1 cellular context compared by ENCODE assay signal in the genomic region with DNA sequence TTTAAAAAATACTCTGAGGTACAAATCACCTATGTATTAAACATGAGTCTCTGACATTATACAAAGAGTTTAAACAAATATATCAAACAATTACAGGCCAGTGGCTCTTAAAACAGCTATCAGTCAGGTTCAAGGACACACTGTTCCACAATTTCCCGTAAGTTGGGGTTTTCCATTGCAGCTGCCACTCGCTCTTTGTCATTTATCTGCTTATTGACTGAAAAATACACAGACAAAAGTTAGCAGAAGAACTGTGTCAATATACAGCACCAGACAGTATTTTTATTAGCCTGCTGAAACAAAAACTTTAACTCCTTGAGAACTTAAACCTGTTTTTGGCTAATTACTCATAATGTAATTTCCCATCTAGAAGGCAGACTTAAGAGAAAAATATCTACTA.
A peak's percentile ranks its signal among the peaks of the same experiment; 100 is the strongest.
TF ChIP-seq lines count a peak whose summit lies in the region.

No MANE protein-coding gene starts in this region.

TF ChIP-seq in HepG2, 621 proteins besides CTCF, POLR2A, EP300 and RAD21 (continued from another document and continues in another):
- TF ChIP-seq, protein P1, sequence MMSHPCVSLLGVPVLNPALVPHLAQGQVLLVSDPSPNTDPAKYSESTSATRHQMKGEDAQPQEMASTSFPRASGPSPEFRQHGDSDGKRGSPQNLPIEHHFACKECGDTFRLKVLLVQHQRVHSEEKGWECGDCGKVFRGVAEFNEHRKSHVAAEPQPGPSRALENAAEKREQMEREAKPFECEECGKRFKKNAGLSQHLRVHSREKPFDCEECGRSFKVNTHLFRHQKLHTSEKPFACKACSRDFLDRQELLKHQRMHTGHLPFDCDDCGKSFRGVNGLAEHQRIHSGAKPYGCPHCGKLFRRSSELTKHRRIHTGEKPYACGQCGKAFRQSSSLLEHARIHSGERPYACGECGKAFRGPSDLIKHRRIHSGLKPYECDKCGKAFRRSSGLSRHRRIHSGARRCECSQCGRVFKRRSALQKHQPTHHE (CRISPR knock-in tag; IDR thresholded peaks at IDR 0.05; ENCODE audit: borderline replicate concordance): no peak
- TF ChIP-seq, protein P2, sequence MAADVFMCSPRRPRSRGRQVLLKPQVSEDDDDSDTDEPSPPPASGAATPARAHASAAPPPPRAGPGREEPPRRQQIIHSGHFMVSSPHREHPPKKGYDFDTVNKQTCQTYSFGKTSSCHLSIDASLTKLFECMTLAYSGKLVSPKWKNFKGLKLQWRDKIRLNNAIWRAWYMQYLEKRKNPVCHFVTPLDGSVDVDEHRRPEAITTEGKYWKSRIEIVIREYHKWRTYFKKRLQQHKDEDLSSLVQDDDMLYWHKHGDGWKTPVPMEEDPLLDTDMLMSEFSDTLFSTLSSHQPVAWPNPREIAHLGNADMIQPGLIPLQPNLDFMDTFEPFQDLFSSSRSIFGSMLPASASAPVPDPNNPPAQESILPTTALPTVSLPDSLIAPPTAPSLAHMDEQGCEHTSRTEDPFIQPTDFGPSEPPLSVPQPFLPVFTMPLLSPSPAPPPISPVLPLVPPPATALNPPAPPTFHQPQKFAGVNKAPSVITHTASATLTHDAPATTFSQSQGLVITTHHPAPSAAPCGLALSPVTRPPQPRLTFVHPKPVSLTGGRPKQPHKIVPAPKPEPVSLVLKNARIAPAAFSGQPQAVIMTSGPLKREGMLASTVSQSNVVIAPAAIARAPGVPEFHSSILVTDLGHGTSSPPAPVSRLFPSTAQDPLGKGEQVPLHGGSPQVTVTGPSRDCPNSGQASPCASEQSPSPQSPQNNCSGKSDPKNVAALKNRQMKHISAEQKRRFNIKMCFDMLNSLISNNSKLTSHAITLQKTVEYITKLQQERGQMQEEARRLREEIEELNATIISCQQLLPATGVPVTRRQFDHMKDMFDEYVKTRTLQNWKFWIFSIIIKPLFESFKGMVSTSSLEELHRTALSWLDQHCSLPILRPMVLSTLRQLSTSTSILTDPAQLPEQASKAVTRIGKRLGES (CRISPR knock-in tag; IDR thresholded peaks at IDR 0.05; ENCODE audit: borderline replicate concordance): no peak
- TF ChIP-seq TBX3 (IDR thresholded peaks at IDR 0.05; ENCODE audit: borderline replicate concordance): peak; percentile 75; the same call in 1 of the 2 replicates
- no peak for TF ChIP-seq KAT7 (CRISPR knock-in tag; IDR thresholded peaks at IDR 0.05; ENCODE audit: borderline replicate concordance)
- TF ChIP-seq, protein P3, sequence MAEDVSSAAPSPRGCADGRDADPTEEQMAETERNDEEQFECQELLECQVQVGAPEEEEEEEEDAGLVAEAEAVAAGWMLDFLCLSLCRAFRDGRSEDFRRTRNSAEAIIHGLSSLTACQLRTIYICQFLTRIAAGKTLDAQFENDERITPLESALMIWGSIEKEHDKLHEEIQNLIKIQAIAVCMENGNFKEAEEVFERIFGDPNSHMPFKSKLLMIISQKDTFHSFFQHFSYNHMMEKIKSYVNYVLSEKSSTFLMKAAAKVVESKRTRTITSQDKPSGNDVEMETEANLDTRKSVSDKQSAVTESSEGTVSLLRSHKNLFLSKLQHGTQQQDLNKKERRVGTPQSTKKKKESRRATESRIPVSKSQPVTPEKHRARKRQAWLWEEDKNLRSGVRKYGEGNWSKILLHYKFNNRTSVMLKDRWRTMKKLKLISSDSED (CRISPR knock-in tag; IDR thresholded peaks at IDR 0.05): no peak
- TF ChIP-seq, protein P4, sequence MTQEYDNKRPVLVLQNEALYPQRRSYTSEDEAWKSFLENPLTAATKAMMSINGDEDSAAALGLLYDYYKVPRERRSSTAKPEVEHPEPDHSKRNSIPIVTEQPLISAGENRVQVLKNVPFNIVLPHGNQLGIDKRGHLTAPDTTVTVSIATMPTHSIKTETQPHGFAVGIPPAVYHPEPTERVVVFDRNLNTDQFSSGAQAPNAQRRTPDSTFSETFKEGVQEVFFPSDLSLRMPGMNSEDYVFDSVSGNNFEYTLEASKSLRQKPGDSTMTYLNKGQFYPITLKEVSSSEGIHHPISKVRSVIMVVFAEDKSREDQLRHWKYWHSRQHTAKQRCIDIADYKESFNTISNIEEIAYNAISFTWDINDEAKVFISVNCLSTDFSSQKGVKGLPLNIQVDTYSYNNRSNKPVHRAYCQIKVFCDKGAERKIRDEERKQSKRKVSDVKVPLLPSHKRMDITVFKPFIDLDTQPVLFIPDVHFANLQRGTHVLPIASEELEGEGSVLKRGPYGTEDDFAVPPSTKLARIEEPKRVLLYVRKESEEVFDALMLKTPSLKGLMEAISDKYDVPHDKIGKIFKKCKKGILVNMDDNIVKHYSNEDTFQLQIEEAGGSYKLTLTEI (CRISPR knock-in tag; conservative IDR thresholded peaks at IDR 0.05): no peak
- TF ChIP-seq DPF2 (CRISPR knock-in tag; IDR thresholded peaks at IDR 0.05; ENCODE audit: borderline replicate concordance, low read depth): peak; percentile 46; the same call in 1 of the 2 replicates
- no peak for TF ChIP-seq SP2 (CRISPR knock-in tag; IDR thresholded peaks at IDR 0.05)
- TF ChIP-seq ESRRA (CRISPR knock-in tag; IDR thresholded peaks at IDR 0.05; ENCODE audit: low read depth): no peak
- peak; percentile 90; the same call in 1 of the 2 replicates for TF ChIP-seq RXRA (CRISPR knock-in tag; IDR thresholded peaks at IDR 0.05)
- no peak for TF ChIP-seq ZNF235 (CRISPR knock-in tag; IDR thresholded peaks at IDR 0.05; ENCODE audit: borderline replicate concordance)
- TF ChIP-seq, protein P5, sequence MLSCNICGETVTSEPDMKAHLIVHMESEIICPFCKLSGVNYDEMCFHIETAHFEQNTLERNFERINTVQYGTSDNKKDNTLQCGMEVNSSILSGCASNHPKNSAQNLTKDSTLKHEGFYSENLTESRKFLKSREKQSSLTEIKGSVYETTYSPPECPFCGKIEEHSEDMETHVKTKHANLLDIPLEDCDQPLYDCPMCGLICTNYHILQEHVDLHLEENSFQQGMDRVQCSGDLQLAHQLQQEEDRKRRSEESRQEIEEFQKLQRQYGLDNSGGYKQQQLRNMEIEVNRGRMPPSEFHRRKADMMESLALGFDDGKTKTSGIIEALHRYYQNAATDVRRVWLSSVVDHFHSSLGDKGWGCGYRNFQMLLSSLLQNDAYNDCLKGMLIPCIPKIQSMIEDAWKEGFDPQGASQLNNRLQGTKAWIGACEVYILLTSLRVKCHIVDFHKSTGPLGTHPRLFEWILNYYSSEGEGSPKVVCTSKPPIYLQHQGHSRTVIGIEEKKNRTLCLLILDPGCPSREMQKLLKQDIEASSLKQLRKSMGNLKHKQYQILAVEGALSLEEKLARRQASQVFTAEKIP (CRISPR knock-in tag; IDR thresholded peaks at IDR 0.05; ENCODE audit: borderline replicate concordance): no peak
- TF ChIP-seq, protein P6, sequence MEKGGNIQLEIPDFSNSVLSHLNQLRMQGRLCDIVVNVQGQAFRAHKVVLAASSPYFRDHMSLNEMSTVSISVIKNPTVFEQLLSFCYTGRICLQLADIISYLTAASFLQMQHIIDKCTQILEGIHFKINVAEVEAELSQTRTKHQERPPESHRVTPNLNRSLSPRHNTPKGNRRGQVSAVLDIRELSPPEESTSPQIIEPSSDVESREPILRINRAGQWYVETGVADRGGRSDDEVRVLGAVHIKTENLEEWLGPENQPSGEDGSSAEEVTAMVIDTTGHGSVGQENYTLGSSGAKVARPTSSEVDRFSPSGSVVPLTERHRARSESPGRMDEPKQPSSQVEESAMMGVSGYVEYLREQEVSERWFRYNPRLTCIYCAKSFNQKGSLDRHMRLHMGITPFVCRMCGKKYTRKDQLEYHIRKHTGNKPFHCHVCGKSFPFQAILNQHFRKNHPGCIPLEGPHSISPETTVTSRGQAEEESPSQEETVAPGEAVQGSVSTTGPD (CRISPR knock-in tag; IDR thresholded peaks at IDR 0.05): no peak
- TF ChIP-seq, protein P7, sequence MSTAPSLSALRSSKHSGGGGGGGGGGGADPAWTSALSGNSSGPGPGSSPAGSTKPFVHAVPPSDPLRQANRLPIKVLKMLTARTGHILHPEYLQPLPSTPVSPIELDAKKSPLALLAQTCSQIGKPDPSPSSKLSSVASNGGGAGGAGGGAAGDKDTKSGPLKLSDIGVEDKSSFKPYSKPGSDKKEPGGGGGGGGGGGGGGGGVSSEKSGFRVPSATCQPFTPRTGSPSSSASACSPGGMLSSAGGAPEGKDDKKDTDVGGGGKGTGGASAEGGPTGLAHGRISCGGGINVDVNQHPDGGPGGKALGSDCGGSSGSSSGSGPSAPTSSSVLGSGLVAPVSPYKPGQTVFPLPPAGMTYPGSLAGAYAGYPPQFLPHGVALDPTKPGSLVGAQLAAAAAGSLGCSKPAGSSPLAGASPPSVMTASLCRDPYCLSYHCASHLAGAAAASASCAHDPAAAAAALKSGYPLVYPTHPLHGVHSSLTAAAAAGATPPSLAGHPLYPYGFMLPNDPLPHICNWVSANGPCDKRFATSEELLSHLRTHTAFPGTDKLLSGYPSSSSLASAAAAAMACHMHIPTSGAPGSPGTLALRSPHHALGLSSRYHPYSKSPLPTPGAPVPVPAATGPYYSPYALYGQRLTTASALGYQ (CRISPR knock-in tag; IDR thresholded peaks at IDR 0.05): peak; percentile 95
- TF ChIP-seq, protein P8, sequence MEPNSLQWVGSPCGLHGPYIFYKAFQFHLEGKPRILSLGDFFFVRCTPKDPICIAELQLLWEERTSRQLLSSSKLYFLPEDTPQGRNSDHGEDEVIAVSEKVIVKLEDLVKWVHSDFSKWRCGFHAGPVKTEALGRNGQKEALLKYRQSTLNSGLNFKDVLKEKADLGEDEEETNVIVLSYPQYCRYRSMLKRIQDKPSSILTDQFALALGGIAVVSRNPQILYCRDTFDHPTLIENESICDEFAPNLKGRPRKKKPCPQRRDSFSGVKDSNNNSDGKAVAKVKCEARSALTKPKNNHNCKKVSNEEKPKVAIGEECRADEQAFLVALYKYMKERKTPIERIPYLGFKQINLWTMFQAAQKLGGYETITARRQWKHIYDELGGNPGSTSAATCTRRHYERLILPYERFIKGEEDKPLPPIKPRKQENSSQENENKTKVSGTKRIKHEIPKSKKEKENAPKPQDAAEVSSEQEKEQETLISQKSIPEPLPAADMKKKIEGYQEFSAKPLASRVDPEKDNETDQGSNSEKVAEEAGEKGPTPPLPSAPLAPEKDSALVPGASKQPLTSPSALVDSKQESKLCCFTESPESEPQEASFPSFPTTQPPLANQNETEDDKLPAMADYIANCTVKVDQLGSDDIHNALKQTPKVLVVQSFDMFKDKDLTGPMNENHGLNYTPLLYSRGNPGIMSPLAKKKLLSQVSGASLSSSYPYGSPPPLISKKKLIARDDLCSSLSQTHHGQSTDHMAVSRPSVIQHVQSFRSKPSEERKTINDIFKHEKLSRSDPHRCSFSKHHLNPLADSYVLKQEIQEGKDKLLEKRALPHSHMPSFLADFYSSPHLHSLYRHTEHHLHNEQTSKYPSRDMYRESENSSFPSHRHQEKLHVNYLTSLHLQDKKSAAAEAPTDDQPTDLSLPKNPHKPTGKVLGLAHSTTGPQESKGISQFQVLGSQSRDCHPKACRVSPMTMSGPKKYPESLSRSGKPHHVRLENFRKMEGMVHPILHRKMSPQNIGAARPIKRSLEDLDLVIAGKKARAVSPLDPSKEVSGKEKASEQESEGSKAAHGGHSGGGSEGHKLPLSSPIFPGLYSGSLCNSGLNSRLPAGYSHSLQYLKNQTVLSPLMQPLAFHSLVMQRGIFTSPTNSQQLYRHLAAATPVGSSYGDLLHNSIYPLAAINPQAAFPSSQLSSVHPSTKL (CRISPR knock-in tag; IDR thresholded peaks at IDR 0.05): peak; percentile 99
- TF ChIP-seq, protein P9, sequence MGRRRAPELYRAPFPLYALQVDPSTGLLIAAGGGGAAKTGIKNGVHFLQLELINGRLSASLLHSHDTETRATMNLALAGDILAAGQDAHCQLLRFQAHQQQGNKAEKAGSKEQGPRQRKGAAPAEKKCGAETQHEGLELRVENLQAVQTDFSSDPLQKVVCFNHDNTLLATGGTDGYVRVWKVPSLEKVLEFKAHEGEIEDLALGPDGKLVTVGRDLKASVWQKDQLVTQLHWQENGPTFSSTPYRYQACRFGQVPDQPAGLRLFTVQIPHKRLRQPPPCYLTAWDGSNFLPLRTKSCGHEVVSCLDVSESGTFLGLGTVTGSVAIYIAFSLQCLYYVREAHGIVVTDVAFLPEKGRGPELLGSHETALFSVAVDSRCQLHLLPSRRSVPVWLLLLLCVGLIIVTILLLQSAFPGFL (CRISPR knock-in tag; IDR thresholded peaks at IDR 0.05): no peak
- TF ChIP-seq, protein P10, sequence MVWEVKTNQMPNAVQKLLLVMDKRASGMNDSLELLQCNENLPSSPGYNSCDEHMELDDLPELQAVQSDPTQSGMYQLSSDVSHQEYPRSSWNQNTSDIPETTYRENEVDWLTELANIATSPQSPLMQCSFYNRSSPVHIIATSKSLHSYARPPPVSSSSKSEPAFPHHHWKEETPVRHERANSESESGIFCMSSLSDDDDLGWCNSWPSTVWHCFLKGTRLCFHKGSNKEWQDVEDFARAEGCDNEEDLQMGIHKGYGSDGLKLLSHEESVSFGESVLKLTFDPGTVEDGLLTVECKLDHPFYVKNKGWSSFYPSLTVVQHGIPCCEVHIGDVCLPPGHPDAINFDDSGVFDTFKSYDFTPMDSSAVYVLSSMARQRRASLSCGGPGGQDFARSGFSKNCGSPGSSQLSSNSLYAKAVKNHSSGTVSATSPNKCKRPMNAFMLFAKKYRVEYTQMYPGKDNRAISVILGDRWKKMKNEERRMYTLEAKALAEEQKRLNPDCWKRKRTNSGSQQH (CRISPR knock-in tag; IDR thresholded peaks at IDR 0.05; ENCODE audit: low read depth): no peak
- TF ChIP-seq ZMYM2 (CRISPR knock-in tag; IDR thresholded peaks at IDR 0.05): no peak
- peak; percentile 79 for TF ChIP-seq TEAD3 (CRISPR knock-in tag; optimal IDR thresholded peaks at IDR 0.05; ENCODE audit: borderline replicate concordance)
- TF ChIP-seq, protein P11, sequence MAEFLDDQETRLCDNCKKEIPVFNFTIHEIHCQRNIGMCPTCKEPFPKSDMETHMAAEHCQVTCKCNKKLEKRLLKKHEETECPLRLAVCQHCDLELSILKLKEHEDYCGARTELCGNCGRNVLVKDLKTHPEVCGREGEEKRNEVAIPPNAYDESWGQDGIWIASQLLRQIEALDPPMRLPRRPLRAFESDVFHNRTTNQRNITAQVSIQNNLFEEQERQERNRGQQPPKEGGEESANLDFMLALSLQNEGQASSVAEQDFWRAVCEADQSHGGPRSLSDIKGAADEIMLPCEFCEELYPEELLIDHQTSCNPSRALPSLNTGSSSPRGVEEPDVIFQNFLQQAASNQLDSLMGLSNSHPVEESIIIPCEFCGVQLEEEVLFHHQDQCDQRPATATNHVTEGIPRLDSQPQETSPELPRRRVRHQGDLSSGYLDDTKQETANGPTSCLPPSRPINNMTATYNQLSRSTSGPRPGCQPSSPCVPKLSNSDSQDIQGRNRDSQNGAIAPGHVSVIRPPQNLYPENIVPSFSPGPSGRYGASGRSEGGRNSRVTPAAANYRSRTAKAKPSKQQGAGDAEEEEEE (CRISPR knock-in tag; IDR thresholded peaks at IDR 0.05; ENCODE audit: borderline replicate concordance): no peak
- TF ChIP-seq, protein P12, sequence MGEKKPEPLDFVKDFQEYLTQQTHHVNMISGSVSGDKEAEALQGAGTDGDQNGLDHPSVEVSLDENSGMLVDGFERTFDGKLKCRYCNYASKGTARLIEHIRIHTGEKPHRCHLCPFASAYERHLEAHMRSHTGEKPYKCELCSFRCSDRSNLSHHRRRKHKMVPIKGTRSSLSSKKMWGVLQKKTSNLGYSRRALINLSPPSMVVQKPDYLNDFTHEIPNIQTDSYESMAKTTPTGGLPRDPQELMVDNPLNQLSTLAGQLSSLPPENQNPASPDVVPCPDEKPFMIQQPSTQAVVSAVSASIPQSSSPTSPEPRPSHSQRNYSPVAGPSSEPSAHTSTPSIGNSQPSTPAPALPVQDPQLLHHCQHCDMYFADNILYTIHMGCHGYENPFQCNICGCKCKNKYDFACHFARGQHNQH (CRISPR knock-in tag; IDR thresholded peaks at IDR 0.05): peak; percentile 94
- TF ChIP-seq MIER3 (CRISPR knock-in tag; IDR thresholded peaks at IDR 0.05; ENCODE audit: borderline replicate concordance): peak; percentile 96
- no peak for TF ChIP-seq PHF20 (CRISPR knock-in tag; IDR thresholded peaks at IDR 0.05)
- TF ChIP-seq ZSCAN30 (CRISPR knock-in tag; IDR thresholded peaks at IDR 0.05): no peak
- TF ChIP-seq KDM6A (CRISPR knock-in tag; IDR thresholded peaks at IDR 0.05; ENCODE audit: low read depth): peak; percentile 81
- no peak for TF ChIP-seq EHMT2 (IDR thresholded peaks at IDR 0.05; ENCODE audit: borderline replicate concordance, low read depth, low read length)
